8 cellular contexts compared by ENCODE assay signal in the genomic region with DNA sequence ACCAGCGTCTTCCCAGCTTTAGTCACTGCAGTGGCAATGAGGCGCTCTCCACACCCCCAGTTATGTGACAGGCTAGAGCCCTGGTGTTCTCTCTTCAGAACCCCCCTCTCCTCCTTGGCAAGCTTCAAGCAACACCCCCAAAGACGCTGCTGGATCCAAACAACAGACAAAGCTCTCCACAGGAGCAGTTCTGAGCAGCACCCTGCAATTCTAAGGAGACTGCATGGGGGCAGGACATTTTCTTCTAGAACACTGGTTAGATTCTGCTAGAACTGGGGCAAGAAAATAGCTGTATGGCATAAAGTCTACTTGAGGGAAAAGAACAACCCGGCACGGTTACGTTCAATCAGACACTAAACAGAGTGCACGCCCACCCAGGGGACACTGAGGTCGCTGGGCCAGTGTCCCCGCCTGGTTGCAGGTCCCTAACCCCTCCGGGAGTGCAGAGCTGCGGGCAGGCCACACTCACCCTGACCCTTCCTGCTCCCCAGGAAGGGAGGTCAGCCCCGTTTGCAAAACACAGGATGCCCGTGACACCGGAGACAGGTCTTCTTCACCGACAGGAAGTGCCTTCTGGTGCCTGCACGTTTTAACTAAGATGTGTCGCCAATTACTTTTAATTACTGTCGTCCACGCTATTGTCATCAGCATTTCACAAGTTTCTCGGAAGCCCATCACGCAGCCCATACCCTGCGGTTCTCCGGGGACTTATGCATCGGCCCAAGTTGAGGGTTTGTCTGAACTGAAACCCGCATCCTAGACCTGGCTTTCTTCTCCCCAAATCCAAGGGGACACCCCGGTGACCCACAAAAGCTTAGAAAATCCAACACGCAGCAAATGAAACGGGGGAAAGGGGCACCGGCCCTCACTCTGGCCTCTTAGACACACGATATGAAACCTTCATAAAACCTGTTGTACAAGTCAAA. TPM values are rescaled to one million over a fixed set of nuclear protein-coding genes. Genes with fewer than 3 reads are reported as not detected.
DNase-seq lines count a peak whose midpoint lies in the region; ATAC-seq and TF ChIP-seq lines count a peak whose summit lies in the region.

No MANE protein-coding gene starts in this region.

- POLR2A ChIA-PET in CD4-positive, alpha-beta T cell (lab: Charles Lee) = interaction anchor here (0.9 to 3.6 kb wide), 3 partner anchors 34 to 671 kb away, joined by 3 to 21 read pairs (median 4); a partner anchor contains a TSS

- peak overlapping the region; percentile 95 for H3K4me3 Mint-ChIP-seq in CD4-positive, alpha-beta T cell
- H3K4me3 Mint-ChIP-seq in neural progenitor cell = peak overlapping the region; percentile 78

- peak; percentile 35 for ATAC-seq in CD4-positive, alpha-beta T cell (ENCODE audit: poor library complexity)

- H3K9me3 ChIP-seq in CD4-positive, alpha-beta T cell (ENCODE audit: control insufficient read depth, low read length) = no peaks in the 10 kb centered on the region
- H3K9me3 ChIP-seq in duodenal mucosa (ENCODE audit: control insufficient read depth in 1 of 2, low read length in 2 of 2) (no peaks in the 10 kb centered on the region), neural progenitor cell (ENCODE audit: low read depth) (no peaks in the 10 kb centered on the region)

- H3K4me1 ChIP-seq in duodenal mucosa (ENCODE audit: control insufficient read depth in 1 of 2, insufficient read depth in 2 of 2, low read length in 2 of 2) (peaks cover 4 to 8% of the 10 kb centered on the region in 2 donors), neural progenitor cell (peaks cover 12% of the 10 kb centered on the region)

- H3K27ac Mint-ChIP-seq in CD4-positive, alpha-beta T cell = peak overlapping the region; percentile 88
- H3K27ac Mint-ChIP-seq in neural progenitor cell = no peak overlapping the region

- H3K36me3 ChIP-seq in duodenal mucosa (ENCODE audit: control insufficient read depth in 1 of 2, insufficient read depth in 2 of 2, low read length in 2 of 2) = no peaks in the 10 kb centered on the region
- no peaks in the 10 kb centered on the region for H3K36me3 ChIP-seq in neural progenitor cell

- CTCF ChIA-PET in CD4-positive, alpha-beta T cell (lab: Charles Lee) = no interaction called here

- peaks cover 5% of the 10 kb centered on the region for H3K27me3 Mint-ChIP-seq in CD4-positive, alpha-beta T cell
- peaks cover 46% of the 10 kb centered on the region for H3K27me3 Mint-ChIP-seq in neural progenitor cell (ENCODE audit: insufficient read depth, low read depth)

- H3K9ac ChIP-seq in duodenal mucosa (ENCODE audit: low read depth in 1 of 2, low read length in 2 of 2) (no peak overlapping the region), neural progenitor cell (no peak overlapping the region)

- peaks cover 10% of the 10 kb centered on the region for H4K20me1 ChIP-seq in neural progenitor cell (ENCODE audit: low read depth)

- H2AFZ ChIP-seq in neural progenitor cell (replicated peaks) = peak overlapping the region; percentile 54

- H3K27ac ChIP-seq in CD4-positive, alpha-beta T cell (ENCODE audit: low read depth, low read length) = no peak overlapping the region
- H3K27ac ChIP-seq in duodenal mucosa (ENCODE audit: low read depth, low read length) = no peak overlapping the region
- no peak overlapping the region for H3K27ac ChIP-seq in neural progenitor cell

- H3K79me2 ChIP-seq in neural progenitor cell (ENCODE audit: low read depth) = no peaks in the 10 kb centered on the region

- no peak for TF ChIP-seq CTCF in CD4-positive, alpha-beta T cell (IDR thresholded peaks at IDR 0.05)
- TF ChIP-seq CTCF in neural progenitor cell (IDR thresholded peaks at IDR 0.05) (no peak), GM13977 (IDR thresholded peaks at IDR 0.05; ENCODE audit: extremely low read depth, insufficient read depth, missing control alignments) (no peak)

- intact Hi-C loops in CD4-positive, alpha-beta T cell (cut with DNase I, micrococcal nuclease) = no loop called here

- DNase-seq in CD4-positive, alpha-beta T cell = peak in 5 of 10 experiments; percentile 7 to 40 (median 14)
- DNase-seq in T follicular helper cell (ENCODE audit: low read depth) (peak; percentile 6), neural progenitor cell (ENCODE audit: low spot score) (peak; percentile 17), Kasumi-1 (lab: John Stamatoyannopoulos, UW) (no peak), UCSD-AML1 (lab: John Stamatoyannopoulos, UW; ENCODE audit: unreplicated experiment) (no peak), GM13977 (ENCODE audit: low spot score) (no peak), NK-92 (lab: John Stamatoyannopoulos, UW; ENCODE audit: unreplicated experiment) (no peak)

- no peaks in the 10 kb centered on the region for H3K36me3 Mint-ChIP-seq in CD4-positive, alpha-beta T cell (ENCODE audit: low read depth)
- H3K36me3 Mint-ChIP-seq in neural progenitor cell = no peaks in the 10 kb centered on the region

- H3F3A ChIP-seq in neural progenitor cell (ENCODE audit: low read depth) = peaks cover 5% of the 10 kb centered on the region

- H3K4me3 ChIP-seq in duodenal mucosa (ENCODE audit: low read depth in 1 of 2, low read length in 2 of 2) (peak overlapping the region; percentile 50 to 51), neural progenitor cell (peak overlapping the region; percentile 57)

- H3K4me1 Mint-ChIP-seq in CD4-positive, alpha-beta T cell (ENCODE audit: low read depth) = peaks cover 10% of the 10 kb centered on the region
- peaks cover 4% of the 10 kb centered on the region for H3K4me1 Mint-ChIP-seq in neural progenitor cell

- in situ Hi-C loops in GM13977 (cut with MboI; ENCODE audit: low pct_unique_long_range_greater_than_20kb, low sequenced_read_pairs, unreplicated experiment) = no loop called here

- no peaks in the 10 kb centered on the region for H3K9me3 Mint-ChIP-seq in CD4-positive, alpha-beta T cell
- peaks cover 8% of the 10 kb centered on the region for H3K9me3 Mint-ChIP-seq in neural progenitor cell

- peaks cover 11% of the 10 kb centered on the region for H3K27me3 ChIP-seq in CD4-positive, alpha-beta T cell (ENCODE audit: control insufficient read depth, insufficient read depth, low read length)
- H3K27me3 ChIP-seq in duodenal mucosa (ENCODE audit: control insufficient read depth in 1 of 2, insufficient read depth in 2 of 2, low read length in 2 of 2) (peaks cover 19 to 36% of the 10 kb centered on the region in 2 donors), neural progenitor cell (peaks cover 88% of the 10 kb centered on the region)

- peak overlapping the region; percentile 94 for H3K4me2 ChIP-seq in neural progenitor cell

RNA-seq across cellular contexts. Expression of a gene that starts 0.9 kb away (rescaled TPM):
- total RNA-seq in CD4-positive, alpha-beta T cell = 10 to 100 TPM; 19.8 to 26.0 TPM
- not detected in 2 replicates for total RNA-seq in neural progenitor cell (ENCODE audit: low replicate concordance)

RNA-seq across cellular contexts. Expression of a gene that starts 38.4 kb away (rescaled TPM):
- under 1 TPM; 0.19 to 0.25 TPM for total RNA-seq in CD4-positive, alpha-beta T cell
- not detected in 2 replicates for total RNA-seq in neural progenitor cell (ENCODE audit: low replicate concordance)

Comparison
In these comparisons a context has a peak if more than half of its experiments do, and no peak if none do; other contexts are left out.
1. DNase-seq: peak in T follicular helper cell (single experiment) and neural progenitor cell (single experiment); none in Kasumi-1 (0 of 2), UCSD-AML1 (single experiment), GM13977 (single experiment) and NK-92 (single experiment).
2. RNA of a gene that starts 0.9 kb away (total RNA-seq): 19.8 to 26.0 TPM in CD4-positive, alpha-beta T cell; not detected in neural progenitor cell; every median in the first group is over 10 times any median in the second.